20 cellular contexts compared by ENCODE assay signal in genomic region chr2:75680402-75680801, GRCh38. TPM values are rescaled to one million over a fixed set of nuclear protein-coding genes. Genes with fewer than 3 reads are reported as not detected.
A peak's percentile ranks its signal among the peaks of the same experiment; 100 is the strongest.
DNase-seq lines count a peak whose midpoint lies in the region; ATAC-seq, FAIRE-seq and TF ChIP-seq lines count a peak whose summit lies in the region.
"Had no signal": no experiment of that assay in that cellular context is flagged by ENCODE, and none has a peak within 500 bp of the region (broad histone marks: within the 10 kb centered on the region; RNA-seq: fewer than 3 reads in every experiment).

No MANE protein-coding gene starts in this region.

- H3K9me3 Mint-ChIP-seq in activated CD8-positive, alpha-beta T cell treated with anti-CD3 and anti-CD28 coated beads for 36 hours = no peaks in the 10 kb centered on the region
- no peaks in the 10 kb centered on the region for H3K9me3 Mint-ChIP-seq in activated CD8-positive, alpha-beta T cell treated with anti-CD3 and anti-CD28 coated beads, Interleukin-2, amount 10 ng/mL, durations not matched to agents 7 days and 5 days (ENCODE audit: insufficient read depth)
- no peaks in the 10 kb centered on the region for H3K9me3 Mint-ChIP-seq in CD8-positive, alpha-beta memory T cell
- no peaks in the 10 kb centered on the region for H3K9me3 Mint-ChIP-seq in central memory CD8-positive, alpha-beta T cell
- H3K9me3 Mint-ChIP-seq: CD14-positive monocyte, HFFc6 had no signal

- H3K27me3 Mint-ChIP-seq in activated CD8-positive, alpha-beta T cell treated with anti-CD3 and anti-CD28 coated beads for 36 hours = no peaks in the 10 kb centered on the region
- no peaks in the 10 kb centered on the region for H3K27me3 Mint-ChIP-seq in activated CD8-positive, alpha-beta T cell treated with anti-CD3 and anti-CD28 coated beads, Interleukin-2, amount 10 ng/mL, durations not matched to agents 7 days and 5 days (ENCODE audit: low read depth)
- H3K27me3 Mint-ChIP-seq in CD8-positive, alpha-beta memory T cell = no peaks in the 10 kb centered on the region
- no peaks in the 10 kb centered on the region for H3K27me3 Mint-ChIP-seq in central memory CD8-positive, alpha-beta T cell

- H3K27me3 ChIP-seq in CD8-positive, alpha-beta memory T cell (ENCODE audit: insufficient read depth, low read length, poor library complexity, severe bottlenecking) = no peaks in the 10 kb centered on the region
- H3K27me3 ChIP-seq in pancreas = no peaks in the 10 kb centered on the region

- ATAC-seq in activated CD8-positive, alpha-beta T cell treated with anti-CD3 and anti-CD28 coated beads for 36 hours = no peak
- ATAC-seq in activated CD8-positive, alpha-beta T cell treated with anti-CD3 and anti-CD28 coated beads, Interleukin-2, amount 10 ng/mL, durations not matched to agents 7 days and 5 days = no peak
- no peak for ATAC-seq in central memory CD8-positive, alpha-beta T cell (replicated peaks; ENCODE audit: extremely low read depth, poor library complexity, severe bottlenecking)
- ATAC-seq in pancreas = peak in 3 of 4 donors; percentile 26 to 57 (median 49)
- ATAC-seq: PC-3 had no signal

- no peaks in the 10 kb centered on the region for H3K9me3 ChIP-seq in CD8-positive, alpha-beta memory T cell (ENCODE audit: low read length)
- H3K9me3 ChIP-seq in pancreas = no peaks in the 10 kb centered on the region

- TF ChIP-seq CTCF in activated CD8-positive, alpha-beta T cell treated with anti-CD3 and anti-CD28 coated beads for 36 hours (IDR thresholded peaks at IDR 0.05) = no peak
- no peak for TF ChIP-seq CTCF in pancreas (IDR thresholded peaks at IDR 0.05)

- no peak for DNase-seq in activated CD8-positive, alpha-beta T cell treated with anti-CD3 and anti-CD28 coated beads for 36 hours
- DNase-seq in activated CD8-positive, alpha-beta T cell treated with anti-CD3 and anti-CD28 coated beads, Interleukin-2, amount 10 ng/mL, durations not matched to agents 7 days and 5 days = no peak
- no peak for DNase-seq in CD8-positive, alpha-beta memory T cell
- no peak for DNase-seq in central memory CD8-positive, alpha-beta T cell (ENCODE audit: low spot score in 2 of 2)
- DNase-seq in pancreas (no peak), NCI-H187 (lab: John Stamatoyannopoulos, UW) (no peak), inferior parietal cortex (ENCODE audit: extremely low spot score) (no peak), SW480 (ENCODE audit: low spot score) (no peak)
- DNase-seq: Calu3, DMS53, HFFc6, KG1, NCI-H1048, NCI-H1694, NCI-H446, NCI-H748 treated with DMSO at 0.1 percent for 48 hours, PC-3 had no signal

- H3K36me3 ChIP-seq in CD8-positive, alpha-beta memory T cell (ENCODE audit: insufficient read depth, low read length) = no peaks in the 10 kb centered on the region
- H3K36me3 ChIP-seq in pancreas = peaks cover 0 to 13% (median 0%) of the 10 kb centered on the region in 3 donors

- CTCF ChIA-PET in activated CD8-positive, alpha-beta T cell treated with anti-CD3 and anti-CD28 coated beads for 36 hours (lab: Charles Lee) = interaction anchor here (0.6 to 2.0 kb wide), 4 partner anchors 16 to 46 kb away, joined by 3 to 7 read pairs (median 3); no protein-coding TSS in a partner anchor
- CTCF ChIA-PET in activated CD8-positive, alpha-beta T cell treated with anti-CD3 and anti-CD28 coated beads, Interleukin-2, amount 10 ng/mL, durations not matched to agents 7 days and 5 days (lab: Charles Lee) = interaction anchor here (2.0 to 5.3 kb wide), 2 partner anchors 8 to 33 kb away, joined by 6 to 23 read pairs; partner anchors contain the start of gene MRPL19
- CTCF ChIA-PET in CD8-positive, alpha-beta memory T cell (lab: Charles Lee) = interaction anchor here (1.4 kb wide), 1 partner anchor 39 kb away, joined by 3 read pairs; no protein-coding TSS in a partner anchor

- H3K27ac ChIP-seq in CD8-positive, alpha-beta memory T cell (ENCODE audit: low read depth, low read length) = no peak overlapping the region
- H3K27ac ChIP-seq in pancreas = no peak overlapping the region
- H3K27ac ChIP-seq: RWPE1 had no signal

- intact Hi-C loops in activated CD8-positive, alpha-beta T cell treated with anti-CD3 and anti-CD28 coated beads for 36 hours (cut with micrococcal nuclease) = no loop called here
- intact Hi-C loops in pancreas (cut with DNase I) = no loop called here

- 59 to 85% methylated on average over 1 of the region's 1 CpG for WGBS in pancreas, 2 donors

- peaks cover 44% of the 10 kb centered on the region for H3K36me3 Mint-ChIP-seq in activated CD8-positive, alpha-beta T cell treated with anti-CD3 and anti-CD28 coated beads for 36 hours (ENCODE audit: low read depth)
- H3K36me3 Mint-ChIP-seq in activated CD8-positive, alpha-beta T cell treated with anti-CD3 and anti-CD28 coated beads, Interleukin-2, amount 10 ng/mL, durations not matched to agents 7 days and 5 days (ENCODE audit: low read depth) = peaks cover 26% of the 10 kb centered on the region
- H3K36me3 Mint-ChIP-seq in CD8-positive, alpha-beta memory T cell = peaks cover 0 to 45% (median 8%) of the 10 kb centered on the region in 3 donors
- H3K36me3 Mint-ChIP-seq in central memory CD8-positive, alpha-beta T cell (ENCODE audit: insufficient read depth) = peaks cover 8% of the 10 kb centered on the region

- no peak overlapping the region for H3K4me3 ChIP-seq in CD8-positive, alpha-beta memory T cell (ENCODE audit: low read length)
- H3K4me3 ChIP-seq in pancreas = no peak overlapping the region

- H3K4me1 ChIP-seq in CD8-positive, alpha-beta memory T cell (ENCODE audit: insufficient read depth, low read length) = no peaks in the 10 kb centered on the region
- H3K4me1 ChIP-seq in pancreas = peaks cover 0 to 4% (median 0%) of the 10 kb centered on the region in 3 donors

- H3K4me1 Mint-ChIP-seq in activated CD8-positive, alpha-beta T cell treated with anti-CD3 and anti-CD28 coated beads for 36 hours (ENCODE audit: low read depth) = peaks cover 12% of the 10 kb centered on the region
- peaks cover 9% of the 10 kb centered on the region for H3K4me1 Mint-ChIP-seq in activated CD8-positive, alpha-beta T cell treated with anti-CD3 and anti-CD28 coated beads, Interleukin-2, amount 10 ng/mL, durations not matched to agents 7 days and 5 days (ENCODE audit: low read depth)
- H3K4me1 Mint-ChIP-seq in CD8-positive, alpha-beta memory T cell = peaks cover 16 to 26% (median 18%) of the 10 kb centered on the region in 3 donors
- peaks cover 9% of the 10 kb centered on the region for H3K4me1 Mint-ChIP-seq in central memory CD8-positive, alpha-beta T cell

- POLR2A ChIA-PET in activated CD8-positive, alpha-beta T cell treated with anti-CD3 and anti-CD28 coated beads for 36 hours (lab: Charles Lee) = interaction anchor here (1.0 kb wide), 1 partner anchor 30 kb away, joined by 4 read pairs; no protein-coding TSS in a partner anchor
- POLR2A ChIA-PET in activated CD8-positive, alpha-beta T cell treated with anti-CD3 and anti-CD28 coated beads, Interleukin-2, amount 10 ng/mL, durations not matched to agents 7 days and 5 days (lab: Charles Lee) = no interaction called here
- POLR2A ChIA-PET in CD8-positive, alpha-beta memory T cell (lab: Charles Lee) = no interaction called here

- H3K27ac Mint-ChIP-seq in activated CD8-positive, alpha-beta T cell treated with anti-CD3 and anti-CD28 coated beads for 36 hours = peak overlapping the region; percentile 2
- H3K27ac Mint-ChIP-seq in activated CD8-positive, alpha-beta T cell treated with anti-CD3 and anti-CD28 coated beads, Interleukin-2, amount 10 ng/mL, durations not matched to agents 7 days and 5 days = no peak overlapping the region
- peak overlapping the region in 5 of 8 donors; percentile 21 to 57 (median 44) for H3K27ac Mint-ChIP-seq in CD8-positive, alpha-beta memory T cell
- H3K27ac Mint-ChIP-seq in central memory CD8-positive, alpha-beta T cell (ENCODE audit: low read depth) = peak overlapping the region; percentile 1
- H3K27ac Mint-ChIP-seq: HFFc6 had no signal

- no peak for FAIRE-seq in pancreas (lab: Jason Lieb, UNC)
- FAIRE-seq: H54 had no signal

- no peak overlapping the region for H3K4me3 Mint-ChIP-seq in activated CD8-positive, alpha-beta T cell treated with anti-CD3 and anti-CD28 coated beads for 36 hours
- H3K4me3 Mint-ChIP-seq in activated CD8-positive, alpha-beta T cell treated with anti-CD3 and anti-CD28 coated beads, Interleukin-2, amount 10 ng/mL, durations not matched to agents 7 days and 5 days = no peak overlapping the region
- H3K4me3 Mint-ChIP-seq in CD8-positive, alpha-beta memory T cell = no peak overlapping the region
- H3K4me3 Mint-ChIP-seq in central memory CD8-positive, alpha-beta T cell = no peak overlapping the region
- H3K4me3 Mint-ChIP-seq: CD14-positive monocyte, HFFc6 had no signal

RNA-seq across cellular contexts. Expression of gene GCFC2, which starts 30.3 kb away (rescaled TPM):
- 10 to 100 TPM; 29.8 to 36.1 TPM for total RNA-seq in activated CD8-positive, alpha-beta T cell treated with anti-CD3 and anti-CD28 coated beads for 36 hours
- total RNA-seq in activated CD8-positive, alpha-beta T cell treated with anti-CD3 and anti-CD28 coated beads, Interleukin-2, amount 10 ng/mL, durations not matched to agents 7 days and 5 days = 10 to 100 TPM; 20.6 to 21.9 TPM
- 10 to 100 TPM; 28.4 to 30.8 TPM for total RNA-seq in CD8-positive, alpha-beta memory T cell
- 27.3 TPM for polyA plus RNA-seq in CD8-positive, alpha-beta memory T cell
- 10 to 100 TPM; 11.5 to 17.9 (median 14.3) TPM for total RNA-seq in pancreas
- polyA plus RNA-seq in pancreas = 10 to 100 TPM; 21.5 to 22.5 TPM

RNA-seq across cellular contexts. Expression of gene MRPL19, which starts 33.8 kb away (rescaled TPM):
- 10 to 100 TPM; 64.3 to 75.4 TPM for total RNA-seq in activated CD8-positive, alpha-beta T cell treated with anti-CD3 and anti-CD28 coated beads for 36 hours
- total RNA-seq in activated CD8-positive, alpha-beta T cell treated with anti-CD3 and anti-CD28 coated beads, Interleukin-2, amount 10 ng/mL, durations not matched to agents 7 days and 5 days = 10 to 100 TPM; 39.5 to 42.4 TPM
- total RNA-seq in CD8-positive, alpha-beta memory T cell = 10 to 100 TPM; 66.0 to 74.2 TPM
- polyA plus RNA-seq in CD8-positive, alpha-beta memory T cell = 33.2 TPM
- 10 to 100 TPM; 15.4 to 28.5 (median 22.4) TPM for total RNA-seq in pancreas
- 10 to 100 TPM in 1 of 2 donors, 1 to 10 TPM in 1; 7.5 to 13.3 TPM for polyA plus RNA-seq in pancreas

Comparison
In these comparisons a context has a peak if more than half of its experiments do, and no peak if none do; other contexts are left out.
1. ATAC-seq: peak in pancreas (3 of 4); none in activated CD8-positive, alpha-beta T cell treated with anti-CD3 and anti-CD28 coated beads for 36 hours (single experiment), activated CD8-positive, alpha-beta T cell treated with anti-CD3 and anti-CD28 coated beads, Interleukin-2, amount 10 ng/mL, durations not matched to agents 7 days and 5 days (single experiment) and central memory CD8-positive, alpha-beta T cell (single experiment).